9 cellular contexts compared by ENCODE assay signal in the genomic region with DNA sequence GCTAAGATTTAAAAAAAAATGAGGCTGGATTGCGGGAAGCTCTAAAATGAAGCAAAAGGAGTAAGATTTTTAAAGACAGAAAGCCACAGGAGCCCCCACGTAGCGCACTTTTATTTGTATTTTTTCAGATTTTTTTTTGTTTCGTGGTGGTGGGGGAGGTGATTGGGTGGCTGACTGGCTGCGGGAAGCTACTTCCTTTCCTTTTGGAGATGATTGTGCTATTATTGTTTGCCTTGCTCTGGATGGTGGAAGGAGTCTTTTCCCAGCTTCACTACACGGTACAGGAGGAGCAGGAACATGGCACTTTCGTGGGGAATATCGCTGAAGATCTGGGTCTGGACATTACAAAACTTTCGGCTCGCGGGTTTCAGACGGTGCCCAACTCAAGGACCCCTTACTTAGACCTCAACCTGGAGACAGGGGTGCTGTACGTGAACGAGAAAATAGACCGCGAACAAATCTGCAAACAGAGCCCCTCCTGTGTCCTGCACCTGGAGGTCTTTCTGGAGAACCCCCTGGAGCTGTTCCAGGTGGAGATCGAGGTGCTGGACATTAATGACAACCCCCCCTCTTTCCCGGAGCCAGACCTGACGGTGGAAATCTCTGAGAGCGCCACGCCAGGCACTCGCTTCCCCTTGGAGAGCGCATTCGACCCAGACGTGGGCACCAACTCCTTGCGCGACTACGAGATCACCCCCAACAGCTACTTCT. TPM values are rescaled to one million over a fixed set of nuclear protein-coding genes. Genes with fewer than 3 reads are reported as not detected.
DNase-seq lines count a peak whose midpoint lies in the region; ATAC-seq, FAIRE-seq and TF ChIP-seq lines count a peak whose summit lies in the region.
"Had no signal": no experiment of that assay in that cellular context is flagged by ENCODE, and none has a peak within 500 bp of the region (broad histone marks: within the 10 kb centered on the region; RNA-seq: fewer than 3 reads in every experiment).

No MANE protein-coding gene starts in this region.

- no peaks in the 10 kb centered on the region for H3K9me2 ChIP-seq in MM.1S (replicated peaks; ENCODE audit: insufficient read depth, low read length)

- no peak overlapping the region for H3K9ac ChIP-seq in MM.1S (ENCODE audit: low read length)

- no peak overlapping the region for H2AFZ ChIP-seq in MM.1S (ENCODE audit: low read length)

- H3K36me3 ChIP-seq in MM.1S (replicated peaks; ENCODE audit: insufficient read depth, low read length), result no peaks in the 10 kb centered on the region
- H3K36me3 ChIP-seq in sigmoid colon, result no peaks in the 10 kb centered on the region

- TF ChIP-seq CTCF in MM.1S (IDR thresholded peaks at IDR 0.05; ENCODE audit: low read length), result no peak
- TF ChIP-seq CTCF in glutamatergic neuron (IDR thresholded peaks at IDR 0.05; ENCODE audit: partially characterized antibody, unreplicated experiment), result no peak
- no peak for TF ChIP-seq CTCF in sigmoid colon (IDR thresholded peaks at IDR 0.05)

- no peak for TF ChIP-seq EP300 in sigmoid colon (IDR thresholded peaks at IDR 0.05)

- intact Hi-C loops in sigmoid colon (cut with DNase I), result loop anchor here (10.0 kb wide), 1 partner anchor 335 kb away; no protein-coding TSS in a partner anchor

- no peak overlapping the region for H3K27ac ChIP-seq in MM.1S (ENCODE audit: low read length)
- no peak overlapping the region for H3K27ac ChIP-seq in sigmoid colon

- peaks cover 31% of the 10 kb centered on the region for H3K27me3 Mint-ChIP-seq in glutamatergic neuron (ENCODE audit: unreplicated experiment)

- H3K9me3 Mint-ChIP-seq in glutamatergic neuron (ENCODE audit: unreplicated experiment), result peaks cover 10% of the 10 kb centered on the region

- H4K20me1 ChIP-seq in MM.1S (ENCODE audit: insufficient read depth, low read length), result no peaks in the 10 kb centered on the region

- FAIRE-seq in H54 (lab: Jason Lieb, UNC), result no peak

- DNase-seq in Daoy (ENCODE audit: low read depth) (peak; percentile 6), MM.1S (no peak), glutamatergic neuron (no peak), sigmoid colon (peak; percentile 53), H54 (ENCODE audit: insufficient read length, low spot score) (no peak)
- DNase-seq in stimulated activated naive CD4-positive, alpha-beta T cell (lab: John Stamatoyannopoulos, UW), result no peak

- H3F3A ChIP-seq in MM.1S (ENCODE audit: insufficient read depth, low read length), result no peaks in the 10 kb centered on the region

- H3K27me3 ChIP-seq in MM.1S (replicated peaks; ENCODE audit: insufficient read depth, low read length) (no peaks in the 10 kb centered on the region; the same call in 1 of the 2 replicates), sigmoid colon (peaks cover 16 to 47% (median 21%) of the 10 kb centered on the region in 3 donors)

- peaks cover 26% of the 10 kb centered on the region for H3K4me1 Mint-ChIP-seq in glutamatergic neuron (ENCODE audit: low read depth, unreplicated experiment)

- H3K4me3 Mint-ChIP-seq in glutamatergic neuron (ENCODE audit: unreplicated experiment), result peak overlapping the region; percentile 96

- ATAC-seq in HG03521 (IDR thresholded peaks at IDR 0.05; ENCODE audit: unreplicated experiment), result no peak
- ATAC-seq in HG03439 (IDR thresholded peaks at IDR 0.05; ENCODE audit: unreplicated experiment), result no peak

- peak overlapping the region; percentile 70; the same call in 1 of the 2 replicates for H3K4me2 ChIP-seq in MM.1S (ENCODE audit: low read depth, low read length)

- H3K36me3 Mint-ChIP-seq in glutamatergic neuron (ENCODE audit: unreplicated experiment), result no peaks in the 10 kb centered on the region

- H3K4me3 ChIP-seq in MM.1S (ENCODE audit: low read length) (no peak overlapping the region), sigmoid colon (peak overlapping the region; percentile 17 to 55 (median 44))

- TF ChIP-seq POLR2A in sigmoid colon (IDR thresholded peaks at IDR 0.05) (no peak), H54 (IDR thresholded peaks at IDR 0.05; ENCODE audit: low read depth, low read length) (no peak)

- no peaks in the 10 kb centered on the region for H3K9me3 ChIP-seq in MM.1S (replicated peaks; ENCODE audit: insufficient read depth, low read length)
- H3K9me3 ChIP-seq in sigmoid colon, result no peaks in the 10 kb centered on the region

- no peaks in the 10 kb centered on the region for H3K79me2 ChIP-seq in MM.1S (ENCODE audit: low read length)

- no peak overlapping the region for H3K27ac Mint-ChIP-seq in glutamatergic neuron (ENCODE audit: unreplicated experiment)

- H3K4me1 ChIP-seq in MM.1S (ENCODE audit: low read length) (no peaks in the 10 kb centered on the region), sigmoid colon (peaks cover 0 to 73% (median 60%) of the 10 kb centered on the region in 4 donors)

- WGBS in sigmoid colon, 2 donors, result 4 to 20% methylated on average over 28 of the region's 28 CpGs

RNA-seq across cellular contexts. Expression of gene PCDH10, which starts 1.0 kb away (rescaled TPM):
- total RNA-seq in Daoy (2014; rRNA removed; shearing (Covaris generic)), result 0.69 and 1.6 TPM in 2 replicates
- 1.7 TPM for total RNA-seq in glutamatergic neuron (ENCODE audit: unreplicated experiment)
- total RNA-seq in sigmoid colon, result 1 to 10 TPM in 3 of 4 donors, under 1 TPM in 1; 0.49 to 1.9 (median 1.4) TPM
- polyA plus RNA-seq in sigmoid colon, result under 1 TPM in 2 of 3 donors, not detected in 1; under 0.01 to 0.34 TPM
- total RNA-seq: activated CD8-positive, alpha-beta memory T cell treated with anti-CD3 and anti-CD28 coated beads for 36 hours had no signal

Comparison
In these comparisons a context has a peak if more than half of its experiments do, and no peak if none do; other contexts are left out.
1. DNase-seq: peak in Daoy (single experiment) and sigmoid colon (single experiment); none in MM.1S (single experiment), glutamatergic neuron (single experiment), H54 (single experiment) and stimulated activated naive CD4-positive, alpha-beta T cell (0 of 6).